Comparison of ENCODE assay signal across 21 cellular contexts in the genomic region with DNA sequence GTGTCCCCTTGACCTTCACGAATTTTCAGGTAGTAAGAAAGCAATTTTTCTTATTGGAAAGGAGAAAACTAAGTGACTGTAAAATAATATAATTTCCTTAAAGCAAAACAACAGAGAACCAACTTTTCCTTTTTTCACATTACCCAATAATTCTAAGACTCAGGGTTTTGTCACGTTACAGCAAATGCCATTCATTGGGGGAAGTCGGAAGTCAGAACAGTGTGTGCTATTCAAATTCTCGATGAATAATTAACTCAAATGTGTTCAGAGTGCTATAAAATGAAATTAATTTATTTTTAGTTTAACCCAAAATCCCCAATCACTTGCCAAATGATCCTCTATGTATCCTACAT. TPM values are rescaled to one million over a fixed set of nuclear protein-coding genes. Genes with fewer than 3 reads are reported as not detected.
A peak's percentile ranks its signal among the peaks of the same experiment; 100 is the strongest.
DNase-seq lines count a peak whose midpoint lies in the region; TF ChIP-seq lines count a peak whose summit lies in the region.
"Had no signal": no experiment of that assay in that cellular context is flagged by ENCODE, and none has a peak within 500 bp of the region (broad histone marks: within the 10 kb centered on the region; RNA-seq: fewer than 3 reads in every experiment).

No MANE protein-coding gene starts in this region.

- no peak for TF ChIP-seq CTCF in VCaP (conservative IDR thresholded peaks at IDR 0.05)
- TF ChIP-seq CTCF in epithelial cell of proximal tubule (conservative IDR thresholded peaks at IDR 0.05; ENCODE audit: low read depth, low read length): no peak
- TF ChIP-seq CTCF in tibial artery (IDR thresholded peaks at IDR 0.05): no peak
- no peak for TF ChIP-seq CTCF in SK-N-SH (IDR thresholded peaks at IDR 0.05)

- CTCF ChIA-PET in SK-N-SH (lab: Yijun Ruan, JAX): no interaction called here

- peaks cover 19% of the 10 kb centered on the region for H3F3A ChIP-seq in SK-N-SH (replicated peaks; ENCODE audit: insufficient read depth)

- H3K9me3 ChIP-seq in mucosa of stomach (ENCODE audit: control insufficient read depth, low read length) (peaks cover 6% of the 10 kb centered on the region), tibial artery (peaks cover 0 to 11% (median 8%) of the 10 kb centered on the region in 3 donors), SK-N-SH (no peaks in the 10 kb centered on the region)

- H3K27ac ChIP-seq in VCaP (peak overlapping the region; percentile 86), tibial artery (peak overlapping the region; percentile 51 to 78), SK-N-SH (ENCODE audit: low read depth in 2 of 2, low read length in 1 of 2) (no peak overlapping the region)
- H3K27ac ChIP-seq: adrenal gland, epithelial cell of prostate had no signal

- peaks cover 86% of the 10 kb centered on the region for H4K20me1 ChIP-seq in SK-N-SH (ENCODE audit: insufficient read depth)

- peaks cover 75% of the 10 kb centered on the region for H3K79me2 ChIP-seq in SK-N-SH (ENCODE audit: insufficient read depth)

- POLR2A ChIA-PET in SK-N-SH (lab: Yijun Ruan, JAX): no interaction called here

- H3K9me2 ChIP-seq in SK-N-SH: no peaks in the 10 kb centered on the region

- intact Hi-C loops in tibial artery (cut with DNase I; ENCODE audit: low total_unique reads): no loop called here

- H3K4me3 ChIP-seq in epithelial cell of proximal tubule (ENCODE audit: low read depth, low read length): peak overlapping the region; percentile 68
- peak overlapping the region; percentile 64 for H3K4me3 ChIP-seq in mucosa of stomach (ENCODE audit: low read length)
- H3K4me3 ChIP-seq in tibial artery: peak overlapping the region; percentile 45 to 46
- no peak overlapping the region for H3K4me3 ChIP-seq in SK-N-SH (ENCODE audit: low read depth in 2 of 2, low read length in 1 of 2)
- H3K4me3 ChIP-seq: adrenal gland had no signal

- no peak overlapping the region for H2AFZ ChIP-seq in SK-N-SH (ENCODE audit: low read depth)

- WGBS in SK-N-SH (ENCODE audit: low lambda C conversion rate): 88% methylated on average over 4 of the region's 4 CpGs

- H3K27me3 ChIP-seq in mucosa of stomach (ENCODE audit: control insufficient read depth, insufficient read depth, low read length) (no peaks in the 10 kb centered on the region), tibial artery (no peaks in the 10 kb centered on the region), SK-N-SH (ENCODE audit: insufficient read depth) (no peaks in the 10 kb centered on the region)
- H3K27me3 ChIP-seq: adrenal gland had no signal

- H3K4me1 ChIP-seq in mucosa of stomach (ENCODE audit: control insufficient read depth, insufficient read depth, low read length) (peaks cover 30% of the 10 kb centered on the region), tibial artery (peaks cover 0 to 30% (median 18%) of the 10 kb centered on the region in 4 donors), SK-N-SH (ENCODE audit: control insufficient read depth in 1 of 2, insufficient read depth in 2 of 2, low read depth in 1 of 2, low read length in 1 of 2) (peaks cover 0 to 18% of the 10 kb centered on the region in 2 experiments; a peak in 2 of 4 replicates)

- DNase-seq in epithelial cell of proximal tubule (ENCODE audit: low read depth): peak; percentile 76
- no peak for DNase-seq in tibial artery
- DNase-seq in RPMI8226: no peak
- no peak for DNase-seq in SK-N-SH
- DNase-seq in NOMO-1 (lab: John Stamatoyannopoulos, UW; ENCODE audit: unreplicated experiment in 2 of 2): no peak
- DNase-seq: activated B cell treated with CpG ODN at 0.5 μM for 24 hours; activated CD4-positive, alpha-beta memory T cell treated with anti-CD3 and anti-CD28 coated beads, Interleukin-2, amount 10 ng/mL, durations not matched to agents 7 days and 5 days; activated gamma-delta T cell treated with Interleukin-2 at 50 U/mL for 16 hours; foreskin melanocyte; HCEC 1CT; KG1; kidney glomerular epithelial cell; MV-4-11; NCI-H1930; NCI-H226; occipital lobe; PC-3 had no signal

- no peak for TF ChIP-seq EP300 in SK-N-SH (IDR thresholded peaks at IDR 0.05; ENCODE audit: borderline replicate concordance in 1 of 2, low read depth in 1 of 2, low read length in 1 of 2)

- no peaks in the 10 kb centered on the region for H3K36me3 ChIP-seq in mucosa of stomach (ENCODE audit: control insufficient read depth, insufficient read depth, low read length)
- H3K36me3 ChIP-seq in tibial artery: peaks cover 0 to 3% (median 0%) of the 10 kb centered on the region in 3 donors
- H3K36me3 ChIP-seq in SK-N-SH (replicated peaks in 1 of 2; ENCODE audit: control insufficient read depth in 1 of 2, insufficient read depth in 2 of 2, low read length in 1 of 2): peaks cover 0 to 4% of the 10 kb centered on the region in 2 experiments
- H3K36me3 ChIP-seq: adrenal gland had no signal

- H3K4me2 ChIP-seq in SK-N-SH: no peak overlapping the region

- peak overlapping the region; percentile 84 for H3K9ac ChIP-seq in mucosa of stomach (ENCODE audit: low read length)
- H3K9ac ChIP-seq in SK-N-SH: no peak overlapping the region

- TF ChIP-seq RAD21 in SK-N-SH (IDR thresholded peaks at IDR 0.05; ENCODE audit: low read length): no peak

TF ChIP-seq in SK-N-SH, 30 proteins besides CTCF, POLR2A, EP300 and RAD21:
- TF ChIP-seq, protein P1, sequence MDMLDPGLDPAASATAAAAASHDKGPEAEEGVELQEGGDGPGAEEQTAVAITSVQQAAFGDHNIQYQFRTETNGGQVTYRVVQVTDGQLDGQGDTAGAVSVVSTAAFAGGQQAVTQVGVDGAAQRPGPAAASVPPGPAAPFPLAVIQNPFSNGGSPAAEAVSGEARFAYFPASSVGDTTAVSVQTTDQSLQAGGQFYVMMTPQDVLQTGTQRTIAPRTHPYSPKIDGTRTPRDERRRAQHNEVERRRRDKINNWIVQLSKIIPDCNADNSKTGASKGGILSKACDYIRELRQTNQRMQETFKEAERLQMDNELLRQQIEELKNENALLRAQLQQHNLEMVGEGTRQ (IDR thresholded peaks at IDR 0.05; ENCODE audit: borderline replicate concordance, low read depth, low read length): no peak
- no peak for TF ChIP-seq GATA2 (CRISPR knock-in tag; IDR thresholded peaks at IDR 0.05)
- no peak for TF ChIP-seq NFIC (IDR thresholded peaks at IDR 0.05; ENCODE audit: borderline replicate concordance)
- TF ChIP-seq EZH2phosphoT487 (IDR thresholded peaks at IDR 0.05; ENCODE audit: borderline replicate concordance, low read depth): no peak
- TF ChIP-seq SMC3 (IDR thresholded peaks at IDR 0.05; ENCODE audit: low read depth, low read length): no peak
- TF ChIP-seq FOSL2 (IDR thresholded peaks at IDR 0.05; ENCODE audit: borderline replicate concordance, low read depth): no peak
- TF ChIP-seq FOXJ3 (CRISPR knock-in tag; IDR thresholded peaks at IDR 0.05): no peak
- TF ChIP-seq YY1 (IDR thresholded peaks at IDR 0.05; ENCODE audit: low read depth): no peak
- no peak for TF ChIP-seq RFX5 (IDR thresholded peaks at IDR 0.05; ENCODE audit: low read length)
- no peak for TF ChIP-seq MXI1 (IDR thresholded peaks at IDR 0.05; ENCODE audit: low read depth, low read length)
- no peak for TF ChIP-seq USF1 (IDR thresholded peaks at IDR 0.05; ENCODE audit: borderline replicate concordance, low read depth)
- no peak for TF ChIP-seq ELF1 (IDR thresholded peaks at IDR 0.05)
- TF ChIP-seq TCF12 (IDR thresholded peaks at IDR 0.05): no peak
- TF ChIP-seq MAX (IDR thresholded peaks at IDR 0.05; ENCODE audit: low read depth): no peak
- TF ChIP-seq CHD2 (IDR thresholded peaks at IDR 0.05; ENCODE audit: low read length, partially characterized antibody): no peak
- TF ChIP-seq POLR2AphosphoS5 (IDR thresholded peaks at IDR 0.05; ENCODE audit: low read depth, low read length): no peak
- TF ChIP-seq RCOR1 (IDR thresholded peaks at IDR 0.05; ENCODE audit: low read length): no peak
- TF ChIP-seq TEAD4 (IDR thresholded peaks at IDR 0.05; ENCODE audit: borderline replicate concordance, insufficient read depth): no peak
- TF ChIP-seq JUND (IDR thresholded peaks at IDR 0.05): no peak

RNA-seq across cellular contexts. Expression of gene DIP2C, which starts 40.0 kb away (rescaled TPM):
- 10.1 and 11.4 TPM in 2 replicates for total RNA-seq in epithelial cell of proximal tubule
- polyA plus RNA-seq in SK-N-SH (2012; rRNA removed): 6.2 and 8.7 TPM in 2 replicates
- polyA plus RNA-seq in SK-N-SH (2012; cell fraction: cytosol; rRNA removed): 7.2 and 8.9 TPM in 2 replicates
- 14.0 and 14.5 TPM in 2 replicates for polyA plus RNA-seq in SK-N-SH (2012; cell fraction: nucleus; rRNA removed)

Comparison
In these comparisons a context has a peak if more than half of its experiments do, and no peak if none do; other contexts are left out.
1. H3K27ac ChIP-seq: peak in VCaP (single experiment) and tibial artery (2 of 2); none in SK-N-SH (0 of 2).
2. H3K4me3 ChIP-seq: peak in epithelial cell of proximal tubule (single experiment), mucosa of stomach (single experiment) and tibial artery (2 of 2); none in SK-N-SH (0 of 2).